In the genomic region with DNA sequence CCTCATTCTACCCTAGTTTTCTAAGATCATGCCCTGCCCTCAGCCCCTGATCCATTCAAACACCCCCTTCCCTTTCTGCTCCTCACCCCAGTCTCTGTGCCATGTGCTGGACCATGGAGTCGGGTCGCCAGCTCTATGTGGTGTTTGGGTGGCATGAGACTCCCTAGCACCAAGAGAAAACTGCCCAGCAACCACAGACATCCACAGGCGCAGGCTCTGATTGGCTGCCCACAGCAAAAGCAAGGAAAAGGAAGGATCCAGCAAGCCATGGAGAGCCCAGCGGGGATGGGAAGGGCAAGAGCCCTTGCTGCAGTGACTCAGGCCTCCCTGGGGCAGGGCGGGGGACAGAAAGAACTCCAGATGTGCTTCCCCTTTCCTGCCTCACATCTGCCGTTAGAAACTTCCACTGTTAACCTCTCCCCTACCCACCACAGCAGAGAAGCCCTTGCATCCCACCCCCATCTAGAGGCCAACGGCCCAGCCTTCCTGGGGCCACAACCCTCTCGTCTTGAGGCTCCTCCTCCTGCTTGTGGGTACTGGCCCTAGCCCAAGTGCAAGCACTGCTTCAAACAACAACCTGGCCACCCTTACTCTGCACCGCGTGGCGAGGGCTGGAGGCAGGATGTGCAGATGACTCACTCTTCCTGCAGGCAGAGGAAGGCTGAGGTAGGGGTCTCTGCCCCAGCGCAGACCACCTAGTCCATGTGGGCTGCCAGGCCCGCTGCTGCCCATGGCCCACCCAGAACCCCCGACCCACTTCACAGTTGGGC, we compare ENCODE assay signal across 1 cellular context.
TF ChIP-seq lines count a peak whose summit lies in the region.

No MANE protein-coding gene starts in this region.

TF ChIP-seq in K562, 482 proteins besides CTCF, POLR2A, EP300 and RAD21 (continues in another document):
- TF ChIP-seq ELF4 (CRISPR knock-in tag; IDR thresholded peaks at IDR 0.05): peak; percentile 71
- TF ChIP-seq HMBOX1 (IDR thresholded peaks at IDR 0.05): peak; percentile 25; the same call in 1 of the 2 replicates
- peak; percentile 35 for TF ChIP-seq NFYB (IDR thresholded peaks at IDR 0.05; ENCODE audit: extremely low read depth, insufficient read length)
- TF ChIP-seq ZNF311 (CRISPR knock-in tag; IDR thresholded peaks at IDR 0.05): peak; percentile 43; the same call in 1 of the 2 replicates
- TF ChIP-seq SRSF9 (IDR thresholded peaks at IDR 0.05; ENCODE audit: borderline replicate concordance, low read depth, low read length): no peak
- TF ChIP-seq NR2F6 (CRISPR knock-in tag; IDR thresholded peaks at IDR 0.05): no peak
- peak; percentile 95 for TF ChIP-seq RFX5 (IDR thresholded peaks at IDR 0.05; ENCODE audit: low read depth, low read length)
- peak; percentile 85 for TF ChIP-seq ZNF592 (IDR thresholded peaks at IDR 0.05)
- TF ChIP-seq WHSC1 (IDR thresholded peaks at IDR 0.05; ENCODE audit: low read length): no peak
- TF ChIP-seq KDM5B (IDR thresholded peaks at IDR 0.05; ENCODE audit: insufficient replicate concordance, low read depth, low read length): peak; percentile 24
- TF ChIP-seq ARID2 (IDR thresholded peaks at IDR 0.05): no peak
- 0 out of 2 replicates have a peak, but pooled peaks have one; percentile 78 for TF ChIP-seq HIVEP1 (CRISPR knock-in tag; IDR thresholded peaks at IDR 0.05)
- no peak for TF ChIP-seq SMAD2 (IDR thresholded peaks at IDR 0.05; ENCODE audit: low read depth, low read length)
- no peak for TF ChIP-seq PTBP1 (IDR thresholded peaks at IDR 0.05; ENCODE audit: low read depth, low read length)
- peak; percentile 24 for TF ChIP-seq RBBP5 (IDR thresholded peaks at IDR 0.05; ENCODE audit: borderline replicate concordance, insufficient read depth, low read length, poor library complexity, severe bottlenecking)
- 0 out of 2 replicates have a peak, but pooled peaks have one; percentile 11 for TF ChIP-seq KLF13 (tag; IDR thresholded peaks at IDR 0.05; ENCODE audit: borderline replicate concordance, low read depth)
- 0 out of 2 replicates have a peak, but pooled peaks have one; percentile 57 for TF ChIP-seq ZNF668 (CRISPR knock-in tag; IDR thresholded peaks at IDR 0.05)
- TF ChIP-seq GMEB1 (CRISPR knock-in tag; IDR thresholded peaks at IDR 0.05): no peak; the same call in 1 of the 2 replicates
- TF ChIP-seq BRD9 (IDR thresholded peaks at IDR 0.05; ENCODE audit: low read depth, partially characterized antibody): no peak
- TF ChIP-seq, protein P1, sequence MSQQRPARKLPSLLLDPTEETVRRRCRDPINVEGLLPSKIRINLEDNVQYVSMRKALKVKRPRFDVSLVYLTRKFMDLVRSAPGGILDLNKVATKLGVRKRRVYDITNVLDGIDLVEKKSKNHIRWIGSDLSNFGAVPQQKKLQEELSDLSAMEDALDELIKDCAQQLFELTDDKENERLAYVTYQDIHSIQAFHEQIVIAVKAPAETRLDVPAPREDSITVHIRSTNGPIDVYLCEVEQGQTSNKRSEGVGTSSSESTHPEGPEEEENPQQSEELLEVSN (IDR thresholded peaks at IDR 0.05; ENCODE audit: borderline replicate concordance in 1 of 2, extremely low read depth in 1 of 2, insufficient read depth in 1 of 2, insufficient read length in 1 of 2, low read depth in 1 of 2, low read length in 1 of 2, poor library complexity in 1 of 2, severe bottlenecking in 1 of 2): peak; percentile 25 to 72
- TF ChIP-seq, protein P2, sequence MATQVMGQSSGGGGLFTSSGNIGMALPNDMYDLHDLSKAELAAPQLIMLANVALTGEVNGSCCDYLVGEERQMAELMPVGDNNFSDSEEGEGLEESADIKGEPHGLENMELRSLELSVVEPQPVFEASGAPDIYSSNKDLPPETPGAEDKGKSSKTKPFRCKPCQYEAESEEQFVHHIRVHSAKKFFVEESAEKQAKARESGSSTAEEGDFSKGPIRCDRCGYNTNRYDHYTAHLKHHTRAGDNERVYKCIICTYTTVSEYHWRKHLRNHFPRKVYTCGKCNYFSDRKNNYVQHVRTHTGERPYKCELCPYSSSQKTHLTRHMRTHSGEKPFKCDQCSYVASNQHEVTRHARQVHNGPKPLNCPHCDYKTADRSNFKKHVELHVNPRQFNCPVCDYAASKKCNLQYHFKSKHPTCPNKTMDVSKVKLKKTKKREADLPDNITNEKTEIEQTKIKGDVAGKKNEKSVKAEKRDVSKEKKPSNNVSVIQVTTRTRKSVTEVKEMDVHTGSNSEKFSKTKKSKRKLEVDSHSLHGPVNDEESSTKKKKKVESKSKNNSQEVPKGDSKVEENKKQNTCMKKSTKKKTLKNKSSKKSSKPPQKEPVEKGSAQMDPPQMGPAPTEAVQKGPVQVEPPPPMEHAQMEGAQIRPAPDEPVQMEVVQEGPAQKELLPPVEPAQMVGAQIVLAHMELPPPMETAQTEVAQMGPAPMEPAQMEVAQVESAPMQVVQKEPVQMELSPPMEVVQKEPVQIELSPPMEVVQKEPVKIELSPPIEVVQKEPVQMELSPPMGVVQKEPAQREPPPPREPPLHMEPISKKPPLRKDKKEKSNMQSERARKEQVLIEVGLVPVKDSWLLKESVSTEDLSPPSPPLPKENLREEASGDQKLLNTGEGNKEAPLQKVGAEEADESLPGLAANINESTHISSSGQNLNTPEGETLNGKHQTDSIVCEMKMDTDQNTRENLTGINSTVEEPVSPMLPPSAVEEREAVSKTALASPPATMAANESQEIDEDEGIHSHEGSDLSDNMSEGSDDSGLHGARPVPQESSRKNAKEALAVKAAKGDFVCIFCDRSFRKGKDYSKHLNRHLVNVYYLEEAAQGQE (CRISPR knock-in tag; IDR thresholded peaks at IDR 0.05; ENCODE audit: low read depth): peak; percentile 55; the same call in 1 of the 2 replicates
- peak; percentile 19; the same call in 1 of the 2 replicates for TF ChIP-seq MYNN (IDR thresholded peaks at IDR 0.05)
- TF ChIP-seq MYNN (CRISPR knock-in tag; IDR thresholded peaks at IDR 0.05): no peak
- TF ChIP-seq DIDO1 (tag; IDR thresholded peaks at IDR 0.05; ENCODE audit: low read depth): no peak
- no peak for TF ChIP-seq SMARCA5 (IDR thresholded peaks at IDR 0.05)
- TF ChIP-seq, protein P3, sequence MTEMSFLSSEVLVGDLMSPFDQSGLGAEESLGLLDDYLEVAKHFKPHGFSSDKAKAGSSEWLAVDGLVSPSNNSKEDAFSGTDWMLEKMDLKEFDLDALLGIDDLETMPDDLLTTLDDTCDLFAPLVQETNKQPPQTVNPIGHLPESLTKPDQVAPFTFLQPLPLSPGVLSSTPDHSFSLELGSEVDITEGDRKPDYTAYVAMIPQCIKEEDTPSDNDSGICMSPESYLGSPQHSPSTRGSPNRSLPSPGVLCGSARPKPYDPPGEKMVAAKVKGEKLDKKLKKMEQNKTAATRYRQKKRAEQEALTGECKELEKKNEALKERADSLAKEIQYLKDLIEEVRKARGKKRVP (CRISPR knock-in tag; IDR thresholded peaks at IDR 0.05): 0 out of 2 replicates have a peak, but pooled peaks have one; percentile 30
- TF ChIP-seq HNRNPL (IDR thresholded peaks at IDR 0.05; ENCODE audit: low read depth, low read length): 0 out of 2 replicates have a peak, but pooled peaks have one; percentile 34
- peak; percentile 9; the same call in 1 of the 2 replicates for TF ChIP-seq TCF3 (CRISPR knock-in tag; IDR thresholded peaks at IDR 0.05)
- peak; percentile 45; the same call in 1 of the 2 replicates for TF ChIP-seq SPI1 (IDR thresholded peaks at IDR 0.05; ENCODE audit: borderline replicate concordance, low read depth, low read length)
- peak; percentile 80; the same call in 1 of the 2 replicates for TF ChIP-seq ZNF57 (CRISPR knock-in tag; IDR thresholded peaks at IDR 0.05)
- TF ChIP-seq JUN (IDR thresholded peaks at IDR 0.05; ENCODE audit: borderline replicate concordance, low read depth, low read length): peak; percentile 26; the same call in 1 of the 2 replicates
- no peak for TF ChIP-seq JUN (CRISPR knock-in tag; IDR thresholded peaks at IDR 0.05; ENCODE audit: borderline replicate concordance)
- TF ChIP-seq ATF1 (CRISPR knock-in tag; IDR thresholded peaks at IDR 0.05): no peak
- TF ChIP-seq ATF1 (tag; IDR thresholded peaks at IDR 0.05): peak; percentile 78
- TF ChIP-seq FOSL1 (tag; conservative IDR thresholded peaks at IDR 0.05): peak; percentile 87
- 0 out of 2 replicates have a peak, but pooled peaks have one; percentile 45 for TF ChIP-seq CBFB (CRISPR knock-in tag; IDR thresholded peaks at IDR 0.05)
- no peak for TF ChIP-seq EHMT2 (IDR thresholded peaks at IDR 0.05)
- peak; percentile 54 for TF ChIP-seq CREB3L1 (IDR thresholded peaks at IDR 0.05; ENCODE audit: borderline replicate concordance, low read depth)
- no peak for TF ChIP-seq KAT2B (IDR thresholded peaks at IDR 0.05; ENCODE audit: low read depth, low read length)
- TF ChIP-seq CHD4 (IDR thresholded peaks at IDR 0.05; ENCODE audit: insufficient read depth, insufficient replicate concordance, low read depth, low read length, poor library complexity, severe bottlenecking): peak; percentile 21
- peak; percentile 32; the same call in 1 of the 2 replicates for TF ChIP-seq ESRRA (IDR thresholded peaks at IDR 0.05; ENCODE audit: borderline replicate concordance, low read depth)
- TF ChIP-seq, protein P4, sequence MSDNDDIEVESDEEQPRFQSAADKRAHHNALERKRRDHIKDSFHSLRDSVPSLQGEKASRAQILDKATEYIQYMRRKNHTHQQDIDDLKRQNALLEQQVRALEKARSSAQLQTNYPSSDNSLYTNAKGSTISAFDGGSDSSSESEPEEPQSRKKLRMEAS (CRISPR knock-in tag; IDR thresholded peaks at IDR 0.05): peak; percentile 86
- 0 out of 2 replicates have a peak, but pooled peaks have one; percentile 42 for TF ChIP-seq SMARCC2 (IDR thresholded peaks at IDR 0.05; ENCODE audit: low read depth)
- TF ChIP-seq KDM1A (IDR thresholded peaks at IDR 0.05): peak in 1 of 2 experiments; percentile 11; a peak in 1 of 4 replicates
- TF ChIP-seq LEF1 (IDR thresholded peaks at IDR 0.05): peak; percentile 58; the same call in 1 of the 2 replicates
- TF ChIP-seq SMARCA4 (IDR thresholded peaks at IDR 0.05): peak; percentile 49
- 0 out of 2 replicates have a peak, but pooled peaks have one; percentile 69 for TF ChIP-seq ZNF695 (CRISPR knock-in tag; IDR thresholded peaks at IDR 0.05)
- peak; percentile 46; the same call in 1 of the 2 replicates for TF ChIP-seq JUNB (CRISPR knock-in tag; conservative IDR thresholded peaks at IDR 0.05)
- no peak for TF ChIP-seq NFRKB (IDR thresholded peaks at IDR 0.05; ENCODE audit: low read depth)
- TF ChIP-seq SOX6 (IDR thresholded peaks at IDR 0.05): 0 out of 2 replicates have a peak, but pooled peaks have one; percentile 30
- no peak for TF ChIP-seq RBM34 (IDR thresholded peaks at IDR 0.05; ENCODE audit: borderline replicate concordance, insufficient read depth, low read length)
- peak; percentile 47; the same call in 1 of the 2 replicates for TF ChIP-seq ATF7 (IDR thresholded peaks at IDR 0.05)
- TF ChIP-seq ARID1B (IDR thresholded peaks at IDR 0.05): peak; percentile 56
- TF ChIP-seq L3MBTL2 (IDR thresholded peaks at IDR 0.05): peak; percentile 86
